ENCODE assay signal across 19 cellular contexts in genomic region chr9:95953986-95954385, GRCh38.
DNase-seq lines count a peak whose midpoint lies in the region; ATAC-seq, FAIRE-seq and TF ChIP-seq lines count a peak whose summit lies in the region.
"Had no signal": no experiment of that assay in that cellular context is flagged by ENCODE, and none has a peak within 500 bp of the region (broad histone marks: within the 10 kb centered on the region; RNA-seq: fewer than 3 reads in every experiment).

No MANE protein-coding gene starts in this region.

- intact Hi-C loops in esophagus squamous epithelium (cut with DNase I), result no loop called here

- 79 to 86% methylated on average over 1 of the region's 1 CpG for WGBS in esophagus squamous epithelium, 2 donors

- H3K9me3 ChIP-seq in esophagus squamous epithelium, result no peaks in the 10 kb centered on the region

- H3K9me3 Mint-ChIP-seq in activated naive CD8-positive, alpha-beta T cell treated with anti-CD3 and anti-CD28 coated beads, Interleukin-2, amount 50 U/mL, for 24 hours, result peaks cover 25% of the 10 kb centered on the region
- peaks cover 24% of the 10 kb centered on the region for H3K9me3 Mint-ChIP-seq in activated naive CD8-positive, alpha-beta T cell treated with anti-CD3 and anti-CD28 coated beads for 36 hours
- H3K9me3 Mint-ChIP-seq in stimulated activated effector memory CD8-positive, alpha-beta T cell treated with anti-CD3 and anti-CD28 coated beads, Interleukin-12 subunit alpha, Interleukin-12 subunit beta, amount 100 ng/mL, for 72 hours, result peaks cover 3% of the 10 kb centered on the region

- H3K27me3 Mint-ChIP-seq in activated naive CD8-positive, alpha-beta T cell treated with anti-CD3 and anti-CD28 coated beads, Interleukin-2, amount 50 U/mL, for 24 hours, result no peaks in the 10 kb centered on the region
- H3K27me3 Mint-ChIP-seq in activated naive CD8-positive, alpha-beta T cell treated with anti-CD3 and anti-CD28 coated beads for 36 hours, result no peaks in the 10 kb centered on the region

- no peak overlapping the region for H3K4me3 ChIP-seq in esophagus squamous epithelium
- H3K4me3 ChIP-seq: BLaER1, MG63 had no signal

- peaks cover 73% of the 10 kb centered on the region for H3K36me3 Mint-ChIP-seq in activated naive CD8-positive, alpha-beta T cell treated with anti-CD3 and anti-CD28 coated beads, Interleukin-2, amount 50 U/mL, for 24 hours (ENCODE audit: low read depth)
- H3K36me3 Mint-ChIP-seq in activated naive CD8-positive, alpha-beta T cell treated with anti-CD3 and anti-CD28 coated beads for 36 hours, result peaks cover 80% of the 10 kb centered on the region
- H3K36me3 Mint-ChIP-seq in stimulated activated effector memory CD8-positive, alpha-beta T cell treated with anti-CD3 and anti-CD28 coated beads, Interleukin-12 subunit alpha, Interleukin-12 subunit beta, amount 100 ng/mL, for 72 hours, result peaks cover 15% of the 10 kb centered on the region

- no peaks in the 10 kb centered on the region for H3K27me3 ChIP-seq in esophagus squamous epithelium
- H3K27me3 ChIP-seq: BLaER1, MG63 had no signal

- no peak for TF ChIP-seq CTCF in esophagus squamous epithelium (IDR thresholded peaks at IDR 0.05)

- peaks cover 20% of the 10 kb centered on the region for H3K4me1 Mint-ChIP-seq in activated naive CD8-positive, alpha-beta T cell treated with anti-CD3 and anti-CD28 coated beads, Interleukin-2, amount 50 U/mL, for 24 hours
- peaks cover 19% of the 10 kb centered on the region for H3K4me1 Mint-ChIP-seq in activated naive CD8-positive, alpha-beta T cell treated with anti-CD3 and anti-CD28 coated beads for 36 hours
- peaks cover 19% of the 10 kb centered on the region for H3K4me1 Mint-ChIP-seq in stimulated activated effector memory CD8-positive, alpha-beta T cell treated with anti-CD3 and anti-CD28 coated beads, Interleukin-12 subunit alpha, Interleukin-12 subunit beta, amount 100 ng/mL, for 72 hours

- peak; percentile 33 for FAIRE-seq in GM12892 (lab: Jason Lieb, UNC)

- no peak for DNase-seq in activated naive CD8-positive, alpha-beta T cell treated with anti-CD3 and anti-CD28 coated beads, Interleukin-2, amount 50 U/mL, for 24 hours
- no peak for DNase-seq in activated naive CD8-positive, alpha-beta T cell treated with anti-CD3 and anti-CD28 coated beads for 36 hours
- DNase-seq in GM12892 (ENCODE audit: insufficient read length) (no peak), LHCN-M2 (ENCODE audit: low read depth) (peak; percentile 28), esophagus squamous epithelium (lab: John Stamatoyannopoulos, UW) (no peak), NCI-H2171 treated with DMSO at 0.1 percent for 48 hours (lab: John Stamatoyannopoulos, UW) (no peak)
- DNase-seq in stimulated activated effector memory CD8-positive, alpha-beta T cell treated with anti-CD3 and anti-CD28 coated beads, Interleukin-12 subunit alpha, Interleukin-12 subunit beta, amount 100 ng/mL, for 72 hours (ENCODE audit: low spot score in 2 of 2), result no peak
- DNase-seq: Calu3; CD8-positive, alpha-beta T cell; GF-D8; IMR-90; Karpas-422; MG63; NCI-H1048; NCI-H1436 treated with DMSO at 0.1 percent for 48 hours; NCI-H2029; NCI-H526 had no signal

- peak overlapping the region; percentile 87 for H3K27ac Mint-ChIP-seq in activated naive CD8-positive, alpha-beta T cell treated with anti-CD3 and anti-CD28 coated beads, Interleukin-2, amount 50 U/mL, for 24 hours
- H3K27ac Mint-ChIP-seq in activated naive CD8-positive, alpha-beta T cell treated with anti-CD3 and anti-CD28 coated beads for 36 hours, result no peak overlapping the region
- peak overlapping the region; percentile 11 for H3K27ac Mint-ChIP-seq in stimulated activated effector memory CD8-positive, alpha-beta T cell treated with anti-CD3 and anti-CD28 coated beads, Interleukin-12 subunit alpha, Interleukin-12 subunit beta, amount 100 ng/mL, for 72 hours
- H3K27ac Mint-ChIP-seq: CD8-positive, alpha-beta T cell had no signal

- ATAC-seq in activated naive CD8-positive, alpha-beta T cell treated with anti-CD3 and anti-CD28 coated beads, Interleukin-2, amount 50 U/mL, for 24 hours, result peak; percentile 37
- peak; percentile 76 for ATAC-seq in stimulated activated effector memory CD8-positive, alpha-beta T cell treated with anti-CD3 and anti-CD28 coated beads, Interleukin-12 subunit alpha, Interleukin-12 subunit beta, amount 100 ng/mL, for 72 hours
- ATAC-seq in GM21528 (IDR thresholded peaks at IDR 0.05; ENCODE audit: low FRiP score, unreplicated experiment), result no peak
- ATAC-seq: CD8-positive, alpha-beta T cell had no signal

- peaks cover 0 to 50% (median 0%) of the 10 kb centered on the region in 3 donors for H3K36me3 ChIP-seq in esophagus squamous epithelium

- no peaks in the 10 kb centered on the region for H3K4me1 ChIP-seq in esophagus squamous epithelium
- H3K4me1 ChIP-seq: BLaER1 had no signal

- H3K4me3 Mint-ChIP-seq in activated naive CD8-positive, alpha-beta T cell treated with anti-CD3 and anti-CD28 coated beads, Interleukin-2, amount 50 U/mL, for 24 hours, result no peak overlapping the region
- no peak overlapping the region for H3K4me3 Mint-ChIP-seq in activated naive CD8-positive, alpha-beta T cell treated with anti-CD3 and anti-CD28 coated beads for 36 hours
- H3K4me3 Mint-ChIP-seq in stimulated activated effector memory CD8-positive, alpha-beta T cell treated with anti-CD3 and anti-CD28 coated beads, Interleukin-12 subunit alpha, Interleukin-12 subunit beta, amount 100 ng/mL, for 72 hours, result no peak overlapping the region
- H3K4me3 Mint-ChIP-seq: CD8-positive, alpha-beta T cell had no signal

- TF ChIP-seq POLR2A in GM12892 (IDR thresholded peaks at IDR 0.05; ENCODE audit: low read depth, low read length) (no peak), esophagus squamous epithelium (IDR thresholded peaks at IDR 0.05) (no peak)

- no peak overlapping the region for H3K27ac ChIP-seq in esophagus squamous epithelium
- H3K27ac ChIP-seq: BLaER1 had no signal
